Comparison of ENCODE assay signal across 16 cellular contexts in the genomic region with DNA sequence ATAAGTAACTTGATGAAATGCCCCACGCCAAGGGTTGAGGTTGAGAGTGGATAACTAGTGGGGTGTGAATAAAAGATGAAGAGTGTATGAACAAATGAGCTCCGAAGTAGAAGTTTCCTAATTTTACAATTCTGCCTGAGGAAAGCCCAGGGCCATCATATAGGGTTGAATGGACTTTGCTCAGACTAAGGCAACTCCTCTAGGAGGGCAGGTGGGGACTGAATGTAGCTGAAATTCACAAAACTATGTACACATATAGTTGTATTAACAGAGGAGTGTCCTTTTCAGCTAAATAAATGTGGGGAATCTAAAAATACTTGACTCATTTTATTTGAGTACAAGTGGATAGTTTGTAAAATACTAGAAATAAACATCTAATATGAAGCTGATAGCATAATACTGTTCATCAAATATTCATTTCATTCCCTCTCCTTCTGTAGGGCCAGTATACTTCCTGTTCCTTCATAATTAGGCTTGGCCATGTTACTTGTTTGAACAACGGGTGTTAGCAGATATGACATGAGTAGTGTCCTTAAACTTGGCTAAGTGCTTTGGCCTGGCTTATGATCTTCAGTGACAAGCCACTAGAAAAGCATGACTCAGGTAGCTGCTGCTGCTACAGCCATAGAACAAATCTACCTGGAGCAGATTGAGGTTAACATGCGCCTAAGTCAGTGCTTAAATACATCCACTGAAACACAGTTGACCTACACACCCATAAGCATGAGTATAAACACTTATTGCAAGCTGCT. TPM values are rescaled to one million over a fixed set of nuclear protein-coding genes. Genes with fewer than 3 reads are reported as not detected.
DNase-seq lines count a peak whose midpoint lies in the region; ATAC-seq and TF ChIP-seq lines count a peak whose summit lies in the region.
"Had no signal": no experiment of that assay in that cellular context is flagged by ENCODE, and none has a peak within 500 bp of the region (broad histone marks: within the 10 kb centered on the region; RNA-seq: fewer than 3 reads in every experiment).

No MANE protein-coding gene starts in this region.

- TF ChIP-seq CTCF in hepatocyte (IDR thresholded peaks at IDR 0.05; ENCODE audit: poor library complexity) (no peak), transverse colon (IDR thresholded peaks at IDR 0.05) (no peak)

- H3K9me3 ChIP-seq in hepatocyte (ENCODE audit: low read depth) (no peaks in the 10 kb centered on the region), transverse colon (no peaks in the 10 kb centered on the region)

- H3K36me3 Mint-ChIP-seq in activated CD4-positive, alpha-beta memory T cell treated with anti-CD3 and anti-CD28 coated beads, Interleukin-2, amount 10 ng/mL, durations not matched to agents 7 days and 5 days (ENCODE audit: low read depth), result peaks cover 78% of the 10 kb centered on the region
- H3K36me3 Mint-ChIP-seq in activated CD4-positive, alpha-beta memory T cell treated with anti-CD3 and anti-CD28 coated beads for 36 hours, result peaks cover 37% of the 10 kb centered on the region

- ATAC-seq in GM18498 (IDR thresholded peaks at IDR 0.05; ENCODE audit: unreplicated experiment), result no peak
- ATAC-seq: activated naive CD4-positive, alpha-beta T cell treated with anti-CD3 and anti-CD28 coated beads, Interleukin-2, amount 50 U/mL, for 72 hours had no signal

- no peaks in the 10 kb centered on the region for H3K9me3 Mint-ChIP-seq in activated CD4-positive, alpha-beta memory T cell treated with anti-CD3 and anti-CD28 coated beads, Interleukin-2, amount 10 ng/mL, durations not matched to agents 7 days and 5 days
- H3K9me3 Mint-ChIP-seq in activated CD4-positive, alpha-beta memory T cell treated with anti-CD3 and anti-CD28 coated beads for 36 hours, result no peaks in the 10 kb centered on the region
- H3K9me3 Mint-ChIP-seq: activated naive CD4-positive, alpha-beta T cell treated with anti-CD3 and anti-CD28 coated beads, Interleukin-2, amount 50 U/mL, for 72 hours; H9 had no signal

- H3K79me2 ChIP-seq in hepatocyte, result no peaks in the 10 kb centered on the region

- H3K4me3 ChIP-seq in hepatocyte, result no peak overlapping the region
- no peak overlapping the region for H3K4me3 ChIP-seq in transverse colon
- H3K4me3 ChIP-seq: smooth muscle cell had no signal

- no peaks in the 10 kb centered on the region for H3K27me3 ChIP-seq in hepatocyte
- H3K27me3 ChIP-seq in transverse colon, result no peaks in the 10 kb centered on the region

- H3K4me1 Mint-ChIP-seq in activated CD4-positive, alpha-beta memory T cell treated with anti-CD3 and anti-CD28 coated beads, Interleukin-2, amount 10 ng/mL, durations not matched to agents 7 days and 5 days, result peaks cover 10% of the 10 kb centered on the region
- peaks cover 14% of the 10 kb centered on the region for H3K4me1 Mint-ChIP-seq in activated CD4-positive, alpha-beta memory T cell treated with anti-CD3 and anti-CD28 coated beads for 36 hours (ENCODE audit: low read depth)

- H3K4me3 Mint-ChIP-seq in activated CD4-positive, alpha-beta memory T cell treated with anti-CD3 and anti-CD28 coated beads, Interleukin-2, amount 10 ng/mL, durations not matched to agents 7 days and 5 days, result no peak overlapping the region
- H3K4me3 Mint-ChIP-seq in activated CD4-positive, alpha-beta memory T cell treated with anti-CD3 and anti-CD28 coated beads for 36 hours, result no peak overlapping the region
- H3K4me3 Mint-ChIP-seq: H9 had no signal

- peak overlapping the region; percentile 6 for H3K27ac Mint-ChIP-seq in activated CD4-positive, alpha-beta memory T cell treated with anti-CD3 and anti-CD28 coated beads, Interleukin-2, amount 10 ng/mL, durations not matched to agents 7 days and 5 days
- no peak overlapping the region for H3K27ac Mint-ChIP-seq in activated CD4-positive, alpha-beta memory T cell treated with anti-CD3 and anti-CD28 coated beads for 36 hours
- H3K27ac Mint-ChIP-seq: activated naive CD4-positive, alpha-beta T cell treated with anti-CD3 and anti-CD28 coated beads, Interleukin-2, amount 50 U/mL, for 72 hours; H9 had no signal

- H3K4me1 ChIP-seq in hepatocyte (ENCODE audit: insufficient read depth) (peaks cover 9% of the 10 kb centered on the region), transverse colon (peaks cover 0 to 48% (median 12%) of the 10 kb centered on the region in 4 donors)

- POLR2A ChIA-PET in activated CD4-positive, alpha-beta memory T cell treated with anti-CD3 and anti-CD28 coated beads, Interleukin-2, amount 10 ng/mL, durations not matched to agents 7 days and 5 days (lab: Charles Lee), result interaction anchor here (2.4 kb wide), 1 partner anchor 26 kb away, joined by 11 read pairs; a partner anchor contains a TSS
- POLR2A ChIA-PET in activated CD4-positive, alpha-beta memory T cell treated with anti-CD3 and anti-CD28 coated beads for 36 hours (lab: Charles Lee), result no interaction called here

- intact Hi-C loops in activated CD4-positive, alpha-beta memory T cell treated with anti-CD3 and anti-CD28 coated beads for 36 hours (cut with micrococcal nuclease), result no loop called here
- intact Hi-C loops in transverse colon (cut with DNase I; ENCODE audit: low total_unique reads), result no loop called here

- CTCF ChIA-PET in activated CD4-positive, alpha-beta memory T cell treated with anti-CD3 and anti-CD28 coated beads, Interleukin-2, amount 10 ng/mL, durations not matched to agents 7 days and 5 days (lab: Charles Lee), result interaction anchor here (0.8 to 1.4 kb wide), 2 partner anchors 18 to 26 kb away, joined by 5 read pairs; no protein-coding TSS in a partner anchor
- CTCF ChIA-PET in activated CD4-positive, alpha-beta memory T cell treated with anti-CD3 and anti-CD28 coated beads for 36 hours (lab: Charles Lee), result interaction anchor here (1.3 kb wide), 1 partner anchor 26 kb away, joined by 3 read pairs; no protein-coding TSS in a partner anchor

- no peaks in the 10 kb centered on the region for H4K20me1 ChIP-seq in hepatocyte (ENCODE audit: insufficient read depth, poor library complexity, severe bottlenecking)

- no peak for DNase-seq in activated CD4-positive, alpha-beta memory T cell treated with anti-CD3 and anti-CD28 coated beads, Interleukin-2, amount 10 ng/mL, durations not matched to agents 7 days and 5 days
- DNase-seq in activated CD4-positive, alpha-beta memory T cell treated with anti-CD3 and anti-CD28 coated beads for 36 hours, result no peak
- DNase-seq in NCI-H774 (lab: John Stamatoyannopoulos, UW) (peak; percentile 57), hepatocyte (ENCODE audit: low spot score) (peak; percentile 39), transverse colon (no peak), COR-L47 (lab: John Stamatoyannopoulos, UW) (no peak), mesenteric fat pad (ENCODE audit: low spot score) (no peak)
- DNase-seq: ACHN; activated CD4-positive, CD25-positive, alpha-beta regulatory T cell treated with anti-CD3 and anti-CD28 coated beads, Interleukin-2, amount 50 U/mL, for 72 hours; glutamatergic neuron; H9; Kasumi-1 had no signal

- WGBS in hepatocyte (ENCODE audit: low lambda C conversion rate, missing lambda C conversion rate), result 63% methylated on average over 4 of the region's 4 CpGs
- 44 to 48% methylated on average over 4 of the region's 4 CpGs for WGBS in transverse colon (ENCODE audit: low coverage in 1 of 2), 2 donors

- H3K9me2 ChIP-seq in hepatocyte (replicated peaks; ENCODE audit: insufficient read depth), result no peaks in the 10 kb centered on the region

- TF ChIP-seq POLR2A in transverse colon (IDR thresholded peaks at IDR 0.05), result no peak

- H3K27ac ChIP-seq in hepatocyte (peak overlapping the region; percentile 38), transverse colon (peak overlapping the region; percentile 53 to 79 (median 61))

- in situ Hi-C loops in transverse colon (cut with MboI; ENCODE audit: low pct_ligation_motif_present in 1 of 4, low pct_unique_long_range_greater_than_20kb in 1 of 4, low sequenced_read_pairs in 3 of 4), result no loop called here

- H3K36me3 ChIP-seq in hepatocyte (replicated peaks; ENCODE audit: insufficient read depth, low read depth), result no peaks in the 10 kb centered on the region
- peaks cover 0 to 29% (median 13%) of the 10 kb centered on the region in 4 donors for H3K36me3 ChIP-seq in transverse colon

- no peak overlapping the region for H2AFZ ChIP-seq in hepatocyte

- H3K4me2 ChIP-seq in hepatocyte, result no peak overlapping the region
- H3K4me2 ChIP-seq: smooth muscle cell had no signal

- no peaks in the 10 kb centered on the region for H3K27me3 Mint-ChIP-seq in activated CD4-positive, alpha-beta memory T cell treated with anti-CD3 and anti-CD28 coated beads, Interleukin-2, amount 10 ng/mL, durations not matched to agents 7 days and 5 days
- no peaks in the 10 kb centered on the region for H3K27me3 Mint-ChIP-seq in activated CD4-positive, alpha-beta memory T cell treated with anti-CD3 and anti-CD28 coated beads for 36 hours

- no peak for TF ChIP-seq EP300 in transverse colon (IDR thresholded peaks at IDR 0.05; ENCODE audit: low read depth)

RNA-seq across cellular contexts. Expression of a gene that starts 26.5 kb away (rescaled TPM):
- total RNA-seq in activated CD4-positive, alpha-beta memory T cell treated with anti-CD3 and anti-CD28 coated beads, Interleukin-2, amount 10 ng/mL, durations not matched to agents 7 days and 5 days, result 100 to 1,000 TPM; 208 to 218 TPM
- total RNA-seq in activated CD4-positive, alpha-beta memory T cell treated with anti-CD3 and anti-CD28 coated beads for 36 hours, result 10 to 100 TPM; 65.8 to 69.0 TPM
- total RNA-seq in hepatocyte (72.6 and 109 TPM in 2 replicates), transverse colon (100 to 1,000 TPM; 101 to 333 (median 214) TPM), mesenteric fat pad (187 TPM)
- 44.5 and 44.9 TPM in 2 replicates for polyA plus RNA-seq in hepatocyte

RNA-seq across cellular contexts. Expression of a gene that starts 48.5 kb away (rescaled TPM):
- not detected for total RNA-seq in activated CD4-positive, alpha-beta memory T cell treated with anti-CD3 and anti-CD28 coated beads, Interleukin-2, amount 10 ng/mL, durations not matched to agents 7 days and 5 days
- not detected for total RNA-seq in activated CD4-positive, alpha-beta memory T cell treated with anti-CD3 and anti-CD28 coated beads for 36 hours
- total RNA-seq in hepatocyte (not detected in 2 replicates), transverse colon (1 to 10 TPM in 2 of 4 donors, not detected in 2; 1.3 to 2.9 TPM), mesenteric fat pad (not detected)
- 0.18 TPM in 1 of 2 replicates, not detected in the other for polyA plus RNA-seq in hepatocyte
- total RNA-seq: activated naive CD4-positive, alpha-beta T cell treated with anti-CD3 and anti-CD28 coated beads, Interleukin-2, amount 50 U/mL, for 72 hours; endothelial cell of umbilical vein; H9 had no signal
- polyA plus RNA-seq: endothelial cell of umbilical vein, smooth muscle cell had no signal

Comparison
In these comparisons a context has a peak if more than half of its experiments do, and no peak if none do; other contexts are left out.
1. DNase-seq: peak in NCI-H774 (single experiment) and hepatocyte (single experiment); none in activated CD4-positive, alpha-beta memory T cell treated with anti-CD3 and anti-CD28 coated beads, Interleukin-2, amount 10 ng/mL, durations not matched to agents 7 days and 5 days (single experiment), activated CD4-positive, alpha-beta memory T cell treated with anti-CD3 and anti-CD28 coated beads for 36 hours (single experiment), transverse colon (single experiment), COR-L47 (single experiment) and mesenteric fat pad (single experiment).